8 cellular contexts compared by ENCODE assay signal in the genomic region with DNA sequence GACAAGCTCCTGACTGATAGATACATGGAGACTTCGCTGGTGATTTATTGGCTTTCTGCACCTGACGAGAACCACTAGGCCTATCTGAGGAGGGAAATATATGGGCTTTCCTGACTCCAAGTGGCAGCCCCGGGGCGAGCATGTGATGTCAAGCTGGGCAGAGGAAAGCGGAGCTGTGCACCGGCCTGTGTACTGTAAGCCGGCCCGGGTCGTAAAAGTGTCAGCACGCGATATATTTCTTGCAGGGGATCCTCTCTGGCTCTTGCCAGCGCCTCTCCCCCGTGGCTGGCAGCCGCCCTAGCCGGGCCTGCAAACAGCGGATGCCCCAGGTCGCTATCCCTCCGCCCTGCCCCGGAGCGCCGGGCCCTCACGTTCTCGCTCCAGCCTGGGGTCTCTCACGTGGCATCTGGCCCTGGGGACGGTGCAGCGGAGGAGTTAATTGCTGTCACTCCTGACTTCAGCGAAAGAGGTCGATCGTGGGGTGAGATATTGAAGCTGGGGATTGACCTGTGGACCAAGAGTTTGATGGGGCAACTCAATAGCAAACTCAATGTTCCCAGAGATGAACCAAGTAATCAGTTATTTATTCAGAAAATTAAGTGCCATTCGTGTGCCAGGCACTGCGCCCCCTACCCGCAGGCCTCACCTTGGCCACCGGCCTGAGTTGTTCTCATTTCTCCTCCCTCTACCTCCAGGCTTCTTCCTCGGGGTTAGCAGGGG. TPM values are rescaled to one million over a fixed set of nuclear protein-coding genes. Genes with fewer than 3 reads are reported as not detected.
DNase-seq lines count a peak whose midpoint lies in the region; ATAC-seq and TF ChIP-seq lines count a peak whose summit lies in the region.

No MANE protein-coding gene starts in this region.

- H3K36me3 ChIP-seq in GM23338 (ENCODE audit: insufficient read depth) (no peaks in the 10 kb centered on the region), OCI-LY1 (ENCODE audit: insufficient read depth, low read length) (no peaks in the 10 kb centered on the region), iPS-20b (ENCODE audit: insufficient read depth, low read depth, low read length) (no peaks in the 10 kb centered on the region), skeletal muscle satellite cell (ENCODE audit: insufficient read depth, low read length) (no peaks in the 10 kb centered on the region)

- TF ChIP-seq CTCF in AG09309 (IDR thresholded peaks at IDR 0.05; ENCODE audit: control insufficient read depth, insufficient read depth, low read depth, low read length, missing control alignments) (peak; percentile 34), GM23338 (conservative IDR thresholded peaks at IDR 0.05; ENCODE audit: low read depth in 2 of 2) (peak; percentile 72 to 86), OCI-LY1 (IDR thresholded peaks at IDR 0.05; ENCODE audit: low read length) (peak; percentile 50), astrocyte of the cerebellum (IDR thresholded peaks at IDR 0.05; ENCODE audit: low read depth, low read length, missing control alignments) (peak; percentile 51)

- H3F3A ChIP-seq in GM23338 (replicated peaks; ENCODE audit: low read depth) (peaks cover 7% of the 10 kb centered on the region; the same call in 1 of the 2 replicates), OCI-LY1 (ENCODE audit: insufficient read depth, low read length) (no peaks in the 10 kb centered on the region)

- H3K9me2 ChIP-seq in GM23338 (ENCODE audit: insufficient read depth) = 0 out of 2 replicates have a peak, but pooled peaks cover 10% of the 10 kb centered on the region
- no peaks in the 10 kb centered on the region for H3K9me2 ChIP-seq in OCI-LY1 (ENCODE audit: low read depth, low read length)

- peaks cover 3% of the 10 kb centered on the region; the same call in 2 of the 3 replicates for H3K36me3 Mint-ChIP-seq in GM23338 (ENCODE audit: low read depth)

- H2AFZ ChIP-seq in GM23338 (peak overlapping the region; percentile 2; the same call in 1 of the 2 replicates), OCI-LY1 (ENCODE audit: low read length) (no peak overlapping the region)

- H3K4me1 ChIP-seq in GM23338 (ENCODE audit: insufficient read depth) (peaks cover 54% of the 10 kb centered on the region), OCI-LY1 (ENCODE audit: insufficient read depth, low read length, severe bottlenecking) (no peaks in the 10 kb centered on the region), iPS-20b (ENCODE audit: insufficient read depth, low read length) (peaks cover 35% of the 10 kb centered on the region), skeletal muscle satellite cell (ENCODE audit: control insufficient read depth, insufficient read depth, low read length) (peaks cover 12% of the 10 kb centered on the region)

- H3K4me3 ChIP-seq in AG09309 (ENCODE audit: control insufficient read depth, low read depth, low read length) (no peak overlapping the region), GM23338 (peak overlapping the region; percentile 53), OCI-LY1 (ENCODE audit: low read depth, low read length, poor library complexity, severe bottlenecking) (no peak overlapping the region), astrocyte of the cerebellum (ENCODE audit: low read depth, low read length) (peak overlapping the region; percentile 28), iPS-20b (ENCODE audit: low read length) (peak overlapping the region; percentile 68), skeletal muscle satellite cell (ENCODE audit: low read length) (peak overlapping the region; percentile 4)

- H3K27me3 ChIP-seq in GM23338 (ENCODE audit: insufficient read depth) (no peaks in the 10 kb centered on the region), OCI-LY1 (ENCODE audit: insufficient read depth, low read length) (no peaks in the 10 kb centered on the region), iPS-20b (ENCODE audit: insufficient read depth, low read length) (peaks cover 9% of the 10 kb centered on the region; the same call in 1 of the 2 replicates), skeletal muscle satellite cell (ENCODE audit: control insufficient read depth, insufficient read depth, low read length) (no peaks in the 10 kb centered on the region)

- H3K27ac ChIP-seq in GM23338 (ENCODE audit: low read depth) (no peak overlapping the region), OCI-LY1 (ENCODE audit: low read depth, low read length, poor library complexity, severe bottlenecking) (no peak overlapping the region), iPS-20b (ENCODE audit: low read length) (no peak overlapping the region)

- H3K27ac Mint-ChIP-seq in GM23338 = no peak overlapping the region

- in situ Hi-C loops in astrocyte of the cerebellum (cut with HindIII; ENCODE audit: low sequenced_read_pairs) = no loop called here

- ATAC-seq in GM23338 = peak; percentile 73
- no peak for ATAC-seq in HG02610 (IDR thresholded peaks at IDR 0.05; ENCODE audit: unreplicated experiment)
- ATAC-seq in GM21381 (IDR thresholded peaks at IDR 0.05; ENCODE audit: unreplicated experiment) = no peak

- H3K9me3 Mint-ChIP-seq in GM23338 = peaks cover 2% of the 10 kb centered on the region; the same call in 1 of the 3 replicates

- DNase-seq in AG09309 (ENCODE audit: low read depth) (peak; percentile 7), GM23338 (ENCODE audit: low spot score) (peak; percentile 78), astrocyte of the cerebellum (ENCODE audit: low read depth) (no peak)

- peaks cover 76% of the 10 kb centered on the region for H3K4me1 Mint-ChIP-seq in GM23338

- peaks cover 19% of the 10 kb centered on the region for H3K27me3 Mint-ChIP-seq in GM23338 (ENCODE audit: insufficient read depth, low read depth, poor library complexity)

- peaks cover 4% of the 10 kb centered on the region; the same call in 1 of the 2 replicates for H3K79me2 ChIP-seq in GM23338 (replicated peaks; ENCODE audit: insufficient read depth)
- H3K79me2 ChIP-seq in OCI-LY1 (ENCODE audit: insufficient read depth, low read length) = no peaks in the 10 kb centered on the region

- H3K4me2 ChIP-seq in GM23338 (peak overlapping the region; percentile 80), OCI-LY1 (ENCODE audit: low read length) (no peak overlapping the region), skeletal muscle satellite cell (ENCODE audit: low read length) (peak overlapping the region; percentile 72)

- H3K9ac ChIP-seq in OCI-LY1 (ENCODE audit: low read length) (no peak overlapping the region), iPS-20b (ENCODE audit: low read depth, low read length) (peak overlapping the region; percentile 57; the same call in 1 of the 2 replicates), skeletal muscle satellite cell (ENCODE audit: low read depth, low read length) (no peak overlapping the region)

- H3K9me3 ChIP-seq in OCI-LY1 (ENCODE audit: low read length) (no peaks in the 10 kb centered on the region), iPS-20b (ENCODE audit: insufficient read depth, low read depth, low read length) (no peaks in the 10 kb centered on the region), skeletal muscle satellite cell (replicated peaks; ENCODE audit: low read length) (no peaks in the 10 kb centered on the region)

- H3K4me3 Mint-ChIP-seq in GM23338 = peak overlapping the region; percentile 67

- H4K20me1 ChIP-seq in GM23338 (replicated peaks; ENCODE audit: insufficient read depth) = no peaks in the 10 kb centered on the region
- no peaks in the 10 kb centered on the region for H4K20me1 ChIP-seq in OCI-LY1 (ENCODE audit: insufficient read depth, low read length)

TF ChIP-seq in GM23338, 12 proteins besides CTCF, POLR2A, EP300 and RAD21 (continues in another document):
- TF ChIP-seq EZH2phosphoT487 (IDR thresholded peaks at IDR 0.05; ENCODE audit: unreplicated experiment) (no peak), CREB1 (CRISPR knock-in tag; IDR thresholded peaks at IDR 0.05; ENCODE audit: low read depth) (no peak), JUNB (IDR thresholded peaks at IDR 0.05; ENCODE audit: unreplicated experiment) (no peak)

RNA-seq across cellular contexts. Expression of a gene that starts 41.0 kb away (rescaled TPM):
- not detected in 2 replicates for total RNA-seq in GM23338 (2014; rRNA removed; shearing (Covaris generic))
- not detected in 2 replicates for polyA plus RNA-seq in GM23338 (2016; fragmentation: Nextera tagmentation; extraction: Ambion mirVana)
- not detected in 2 replicates for total RNA-seq in skeletal muscle satellite cell (2012; rRNA removed)

Comparison
In these comparisons a context has a peak if more than half of its experiments do, and no peak if none do; other contexts are left out.
1. H3K4me3 ChIP-seq: peak in GM23338 (single experiment), astrocyte of the cerebellum (single experiment), iPS-20b (single experiment) and skeletal muscle satellite cell (single experiment); none in AG09309 (single experiment) and OCI-LY1 (single experiment).
2. Peak in every context shown above with its lines, with median percentiles within 50 percentile points of each other: CTCF ChIP-seq.